Comparison of ENCODE assay signal across 1 cellular context in genomic region chr17:42166196-42166763, GRCh38.
TF ChIP-seq lines count a peak whose summit lies in the region.

No MANE protein-coding gene starts in this region.

TF ChIP-seq in K562, 482 proteins besides CTCF, POLR2A, EP300 and RAD21:
- no peak for TF ChIP-seq NFRKB (IDR thresholded peaks at IDR 0.05; ENCODE audit: low read depth)
- peak; percentile 89 for TF ChIP-seq NR2C2 (CRISPR knock-in tag; IDR thresholded peaks at IDR 0.05)
- TF ChIP-seq NR2C2 (tag; IDR thresholded peaks at IDR 0.05), result peak; percentile 82
- no peak for TF ChIP-seq ZBTB12 (CRISPR knock-in tag; IDR thresholded peaks at IDR 0.05)
- TF ChIP-seq NR2C1 (IDR thresholded peaks at IDR 0.05), result peak; percentile 90
- peak; percentile 89 for TF ChIP-seq NR2C1 (tag; IDR thresholded peaks at IDR 0.05)
- TF ChIP-seq THRA (IDR thresholded peaks at IDR 0.05), result no peak
- no peak for TF ChIP-seq KLF16 (IDR thresholded peaks at IDR 0.05)
